Comparison of ENCODE assay signal across 7 cellular contexts in the genomic region with DNA sequence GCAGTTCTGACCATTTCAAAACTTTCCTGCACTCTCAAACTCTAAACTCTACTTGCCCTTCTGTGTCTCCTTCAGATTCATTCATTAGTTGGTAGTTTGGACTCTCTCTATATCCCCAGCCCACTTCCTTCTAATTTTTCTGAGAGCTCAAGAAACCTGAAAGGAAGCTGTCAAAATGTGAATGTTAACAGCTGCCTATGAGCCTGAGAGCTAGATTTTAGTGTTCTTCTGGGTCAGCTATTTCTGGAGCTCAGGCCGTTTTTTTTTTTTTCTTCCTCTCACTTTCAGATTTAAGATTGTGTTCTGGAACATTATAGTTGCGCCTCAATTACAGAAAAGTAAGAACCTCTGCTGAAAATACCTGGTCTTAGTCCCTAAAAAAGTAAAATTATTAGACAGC.
A peak's percentile ranks its signal among the peaks of the same experiment; 100 is the strongest.
DNase-seq lines count a peak whose midpoint lies in the region; ATAC-seq and TF ChIP-seq lines count a peak whose summit lies in the region.

No MANE protein-coding gene starts in this region.

- peaks cover 22% of the 10 kb centered on the region for H3K4me1 Mint-ChIP-seq in stimulated activated memory B cell treated with anti-CD40 and anti-IgM and Interleukin-4, amounts not matched to agents 10 μg/mL and 1 μg/mL and 100 μg/mL, for 72 hours

- H3K27ac ChIP-seq in VCaP = peak overlapping the region; percentile 85

- DNase-seq in putamen (ENCODE audit: low spot score) (no peak), NAMALWA (ENCODE audit: low spot score) (no peak)

- no peak for TF ChIP-seq CTCF in VCaP (conservative IDR thresholded peaks at IDR 0.05)

- H3K27ac Mint-ChIP-seq in stimulated activated memory B cell treated with anti-CD40 and anti-IgM and Interleukin-4, amounts not matched to agents 10 μg/mL and 1 μg/mL and 100 μg/mL, for 72 hours = peak overlapping the region; percentile 39

- ATAC-seq in GM19351 (IDR thresholded peaks at IDR 0.05; ENCODE audit: unreplicated experiment) (peak; percentile 85), HG02852 (IDR thresholded peaks at IDR 0.05; ENCODE audit: unreplicated experiment) (peak; percentile 95), SK-N-SH treated with all-trans-retinoic acid at 6 μM for 48 hours (no peak)
- ATAC-seq in stimulated activated memory B cell treated with anti-CD40 and anti-IgM and Interleukin-4, amounts not matched to agents 10 μg/mL and 1 μg/mL and 100 μg/mL, for 72 hours = no peak

- H3K4me3 Mint-ChIP-seq in stimulated activated memory B cell treated with anti-CD40 and anti-IgM and Interleukin-4, amounts not matched to agents 10 μg/mL and 1 μg/mL and 100 μg/mL, for 72 hours = no peak overlapping the region

- no peaks in the 10 kb centered on the region for H3K9me3 Mint-ChIP-seq in stimulated activated memory B cell treated with anti-CD40 and anti-IgM and Interleukin-4, amounts not matched to agents 10 μg/mL and 1 μg/mL and 100 μg/mL, for 72 hours

- H3K27me3 Mint-ChIP-seq in stimulated activated memory B cell treated with anti-CD40 and anti-IgM and Interleukin-4, amounts not matched to agents 10 μg/mL and 1 μg/mL and 100 μg/mL, for 72 hours = no peaks in the 10 kb centered on the region

- peaks cover 24% of the 10 kb centered on the region for H3K36me3 Mint-ChIP-seq in stimulated activated memory B cell treated with anti-CD40 and anti-IgM and Interleukin-4, amounts not matched to agents 10 μg/mL and 1 μg/mL and 100 μg/mL, for 72 hours

TF ChIP-seq in SK-N-SH treated with all-trans-retinoic acid at 6 μM for 48 hours, 23 proteins besides CTCF, POLR2A, EP300 and RAD21:
- TF ChIP-seq, protein P1, sequence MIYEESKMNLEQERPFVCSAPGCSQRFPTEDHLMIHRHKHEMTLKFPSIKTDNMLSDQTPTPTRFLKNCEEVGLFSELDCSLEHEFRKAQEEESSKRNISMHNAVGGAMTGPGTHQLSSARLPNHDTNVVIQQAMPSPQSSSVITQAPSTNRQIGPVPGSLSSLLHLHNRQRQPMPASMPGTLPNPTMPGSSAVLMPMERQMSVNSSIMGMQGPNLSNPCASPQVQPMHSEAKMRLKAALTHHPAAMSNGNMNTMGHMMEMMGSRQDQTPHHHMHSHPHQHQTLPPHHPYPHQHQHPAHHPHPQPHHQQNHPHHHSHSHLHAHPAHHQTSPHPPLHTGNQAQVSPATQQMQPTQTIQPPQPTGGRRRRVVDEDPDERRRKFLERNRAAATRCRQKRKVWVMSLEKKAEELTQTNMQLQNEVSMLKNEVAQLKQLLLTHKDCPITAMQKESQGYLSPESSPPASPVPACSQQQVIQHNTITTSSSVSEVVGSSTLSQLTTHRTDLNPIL (CRISPR knock-in tag; IDR thresholded peaks at IDR 0.05; ENCODE audit: low read depth) = no peak
- TF ChIP-seq ISL1 (CRISPR knock-in tag; IDR thresholded peaks at IDR 0.05) = no peak
- TF ChIP-seq CSDC2 (CRISPR knock-in tag; IDR thresholded peaks at IDR 0.05) = no peak
- no peak for TF ChIP-seq ARNTL (CRISPR knock-in tag; IDR thresholded peaks at IDR 0.05; ENCODE audit: borderline replicate concordance, low read depth)
- TF ChIP-seq, protein P2, sequence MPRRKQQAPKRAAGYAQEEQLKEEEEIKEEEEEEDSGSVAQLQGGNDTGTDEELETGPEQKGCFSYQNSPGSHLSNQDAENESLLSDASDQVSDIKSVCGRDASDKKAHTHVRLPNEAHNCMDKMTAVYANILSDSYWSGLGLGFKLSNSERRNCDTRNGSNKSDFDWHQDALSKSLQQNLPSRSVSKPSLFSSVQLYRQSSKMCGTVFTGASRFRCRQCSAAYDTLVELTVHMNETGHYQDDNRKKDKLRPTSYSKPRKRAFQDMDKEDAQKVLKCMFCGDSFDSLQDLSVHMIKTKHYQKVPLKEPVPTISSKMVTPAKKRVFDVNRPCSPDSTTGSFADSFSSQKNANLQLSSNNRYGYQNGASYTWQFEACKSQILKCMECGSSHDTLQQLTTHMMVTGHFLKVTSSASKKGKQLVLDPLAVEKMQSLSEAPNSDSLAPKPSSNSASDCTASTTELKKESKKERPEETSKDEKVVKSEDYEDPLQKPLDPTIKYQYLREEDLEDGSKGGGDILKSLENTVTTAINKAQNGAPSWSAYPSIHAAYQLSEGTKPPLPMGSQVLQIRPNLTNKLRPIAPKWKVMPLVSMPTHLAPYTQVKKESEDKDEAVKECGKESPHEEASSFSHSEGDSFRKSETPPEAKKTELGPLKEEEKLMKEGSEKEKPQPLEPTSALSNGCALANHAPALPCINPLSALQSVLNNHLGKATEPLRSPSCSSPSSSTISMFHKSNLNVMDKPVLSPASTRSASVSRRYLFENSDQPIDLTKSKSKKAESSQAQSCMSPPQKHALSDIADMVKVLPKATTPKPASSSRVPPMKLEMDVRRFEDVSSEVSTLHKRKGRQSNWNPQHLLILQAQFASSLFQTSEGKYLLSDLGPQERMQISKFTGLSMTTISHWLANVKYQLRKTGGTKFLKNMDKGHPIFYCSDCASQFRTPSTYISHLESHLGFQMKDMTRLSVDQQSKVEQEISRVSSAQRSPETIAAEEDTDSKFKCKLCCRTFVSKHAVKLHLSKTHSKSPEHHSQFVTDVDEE (CRISPR knock-in tag; IDR thresholded peaks at IDR 0.05) = no peak
- TF ChIP-seq ZC3H10 (CRISPR knock-in tag; IDR thresholded peaks at IDR 0.05) = no peak
- no peak for TF ChIP-seq TCF4 (CRISPR knock-in tag; IDR thresholded peaks at IDR 0.05; ENCODE audit: borderline replicate concordance)
- TF ChIP-seq ESRRG (CRISPR knock-in tag; IDR thresholded peaks at IDR 0.05) = no peak
- TF ChIP-seq, protein P3, sequence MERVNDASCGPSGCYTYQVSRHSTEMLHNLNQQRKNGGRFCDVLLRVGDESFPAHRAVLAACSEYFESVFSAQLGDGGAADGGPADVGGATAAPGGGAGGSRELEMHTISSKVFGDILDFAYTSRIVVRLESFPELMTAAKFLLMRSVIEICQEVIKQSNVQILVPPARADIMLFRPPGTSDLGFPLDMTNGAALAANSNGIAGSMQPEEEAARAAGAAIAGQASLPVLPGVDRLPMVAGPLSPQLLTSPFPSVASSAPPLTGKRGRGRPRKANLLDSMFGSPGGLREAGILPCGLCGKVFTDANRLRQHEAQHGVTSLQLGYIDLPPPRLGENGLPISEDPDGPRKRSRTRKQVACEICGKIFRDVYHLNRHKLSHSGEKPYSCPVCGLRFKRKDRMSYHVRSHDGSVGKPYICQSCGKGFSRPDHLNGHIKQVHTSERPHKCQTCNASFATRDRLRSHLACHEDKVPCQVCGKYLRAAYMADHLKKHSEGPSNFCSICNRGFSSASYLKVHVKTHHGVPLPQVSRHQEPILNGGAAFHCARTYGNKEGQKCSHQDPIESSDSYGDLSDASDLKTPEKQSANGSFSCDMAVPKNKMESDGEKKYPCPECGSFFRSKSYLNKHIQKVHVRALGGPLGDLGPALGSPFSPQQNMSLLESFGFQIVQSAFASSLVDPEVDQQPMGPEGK (CRISPR knock-in tag; IDR thresholded peaks at IDR 0.05; ENCODE audit: borderline replicate concordance) = no peak
- no peak for TF ChIP-seq OSR1 (CRISPR knock-in tag; IDR thresholded peaks at IDR 0.05)
- no peak for TF ChIP-seq ZNF8 (CRISPR knock-in tag; IDR thresholded peaks at IDR 0.05)
- no peak for TF ChIP-seq RARB (CRISPR knock-in tag; IDR thresholded peaks at IDR 0.05)
- TF ChIP-seq BACH2 (CRISPR knock-in tag; IDR thresholded peaks at IDR 0.05; ENCODE audit: borderline replicate concordance) = no peak
- TF ChIP-seq ZFP3 (CRISPR knock-in tag; IDR thresholded peaks at IDR 0.05) = no peak
- TF ChIP-seq, protein P4, sequence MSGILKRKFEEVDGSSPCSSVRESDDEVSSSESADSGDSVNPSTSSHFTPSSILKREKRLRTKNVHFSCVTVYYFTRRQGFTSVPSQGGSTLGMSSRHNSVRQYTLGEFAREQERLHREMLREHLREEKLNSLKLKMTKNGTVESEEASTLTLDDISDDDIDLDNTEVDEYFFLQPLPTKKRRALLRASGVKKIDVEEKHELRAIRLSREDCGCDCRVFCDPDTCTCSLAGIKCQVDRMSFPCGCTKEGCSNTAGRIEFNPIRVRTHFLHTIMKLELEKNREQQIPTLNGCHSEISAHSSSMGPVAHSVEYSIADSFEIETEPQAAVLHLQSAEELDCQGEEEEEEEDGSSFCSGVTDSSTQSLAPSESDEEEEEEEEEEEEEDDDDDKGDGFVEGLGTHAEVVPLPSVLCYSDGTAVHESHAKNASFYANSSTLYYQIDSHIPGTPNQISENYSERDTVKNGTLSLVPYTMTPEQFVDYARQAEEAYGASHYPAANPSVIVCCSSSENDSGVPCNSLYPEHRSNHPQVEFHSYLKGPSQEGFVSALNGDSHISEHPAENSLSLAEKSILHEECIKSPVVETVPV (CRISPR knock-in tag; IDR thresholded peaks at IDR 0.05) = no peak
- no peak for TF ChIP-seq GLIS3 (CRISPR knock-in tag; IDR thresholded peaks at IDR 0.05)

Comparison
In these comparisons a context has a peak if more than half of its experiments do, and no peak if none do; other contexts are left out.
1. ATAC-seq: peak in GM19351 (single experiment) and HG02852 (single experiment); none in stimulated activated memory B cell treated with anti-CD40 and anti-IgM and Interleukin-4, amounts not matched to agents 10 μg/mL and 1 μg/mL and 100 μg/mL, for 72 hours (single experiment) and SK-N-SH treated with all-trans-retinoic acid at 6 μM for 48 hours (single experiment).